19 cellular contexts compared by ENCODE assay signal in the genomic region with DNA sequence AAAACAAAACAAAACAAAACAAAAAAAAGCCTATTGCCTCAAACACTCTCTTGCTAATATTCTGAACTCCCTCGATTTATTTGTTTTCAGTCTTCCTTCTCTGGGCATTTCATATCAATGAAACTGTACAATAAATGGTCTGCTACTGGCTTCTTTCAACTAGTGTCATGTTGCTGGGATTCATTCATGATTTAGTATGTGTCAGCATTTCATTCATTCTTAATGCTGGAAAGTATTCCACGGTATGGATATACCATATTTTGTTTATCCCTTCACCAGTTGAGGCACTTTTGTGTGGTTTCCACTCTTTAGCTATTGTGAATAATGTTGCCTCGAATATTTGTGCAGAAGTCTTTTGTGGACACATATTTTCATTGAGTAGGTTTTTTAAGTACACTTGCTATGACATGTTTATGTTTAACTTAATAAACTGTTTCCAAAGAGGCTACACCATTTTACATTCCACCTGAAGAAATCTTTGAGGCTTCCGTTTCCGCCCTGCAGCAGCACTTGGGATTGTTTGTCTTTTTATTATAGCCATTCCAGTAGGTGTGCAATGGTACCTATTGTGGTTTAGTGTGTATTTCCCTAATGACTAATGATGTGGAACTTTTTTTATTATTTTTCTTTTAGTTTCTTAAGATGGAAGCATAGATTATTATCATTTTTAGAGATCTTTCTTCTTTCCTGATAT.
DNase-seq lines count a peak whose midpoint lies in the region; ATAC-seq, FAIRE-seq and TF ChIP-seq lines count a peak whose summit lies in the region.
"Had no signal": no experiment of that assay in that cellular context is flagged by ENCODE, and none has a peak within 500 bp of the region (broad histone marks: within the 10 kb centered on the region; RNA-seq: fewer than 3 reads in every experiment).

No MANE protein-coding gene starts in this region.

- no peak overlapping the region for H3K4me2 ChIP-seq in A549
- no peak overlapping the region for H3K4me2 ChIP-seq in IMR-90 (ENCODE audit: low read depth, low read length)
- H3K4me2 ChIP-seq: BLaER1 had no signal

- TF ChIP-seq RAD21 in A549 (conservative IDR thresholded peaks at IDR 0.05 in 1 of 2, IDR thresholded peaks at IDR 0.05 in 1 of 2) (no peak), IMR-90 (IDR thresholded peaks at IDR 0.05; ENCODE audit: low read length) (no peak)

- H3K9ac ChIP-seq in IMR-90 (ENCODE audit: low read depth, low read length): no peak overlapping the region
- H3K9ac ChIP-seq: BLaER1 had no signal

- no peak overlapping the region for H3K14ac ChIP-seq in IMR-90 (replicated peaks; ENCODE audit: low read depth, low read length)

- no peak overlapping the region for H4K5ac ChIP-seq in IMR-90 (ENCODE audit: low read depth, low read length)

- no peaks in the 10 kb centered on the region for H4K20me1 ChIP-seq in IMR-90 (ENCODE audit: insufficient read depth, low read length)
- H4K20me1 ChIP-seq: BLaER1 had no signal

- H3K79me1 ChIP-seq in IMR-90 (ENCODE audit: low read depth in 1 of 2, low read length in 2 of 2): no peaks in the 10 kb centered on the region

- no TSS peak for BruUV-seq in IMR-90 (replicated peaks; lab: Mats Ljungman, UMichigan)

- H2BK15ac ChIP-seq in IMR-90 (ENCODE audit: low read depth, low read length): no peak overlapping the region

- no peak overlapping the region for H4K8ac ChIP-seq in IMR-90 (ENCODE audit: low read depth in 2 of 2, low read length in 2 of 2)

- dilution Hi-C loops in IMR-90 (cut with HindIII; ENCODE audit: low sequenced_read_pairs, unreplicated experiment): no loop called here

- no peak overlapping the region for H3K56ac ChIP-seq in IMR-90 (ENCODE audit: extremely low read depth, insufficient read depth, low read length)

- no peak overlapping the region for H2BK120ac ChIP-seq in IMR-90 (ENCODE audit: low read depth, low read length)

- H3K9me3 ChIP-seq in A549: peaks cover 14% of the 10 kb centered on the region
- peaks cover 12% of the 10 kb centered on the region; the same call in 1 of the 2 replicates for H3K9me3 ChIP-seq in IMR-90 (ENCODE audit: control insufficient read depth, insufficient read depth, low read length)
- H3K9me3 ChIP-seq: BLaER1, Caco-2, HAP-1 had no signal

- TF ChIP-seq CTCF in A549 (IDR thresholded peaks at IDR 0.05): no peak
- no peak for TF ChIP-seq CTCF in IMR-90 (conservative IDR thresholded peaks at IDR 0.05; ENCODE audit: low read depth, low read length)
- no peak for TF ChIP-seq CTCF in bronchial epithelial cell (IDR thresholded peaks at IDR 0.05; ENCODE audit: insufficient read depth, low read length, severe bottlenecking)

- H3K4me3 ChIP-seq in A549 (no peak overlapping the region), IMR-90 (ENCODE audit: insufficient read depth, low read depth, low read length) (no peak overlapping the region), bronchial epithelial cell (ENCODE audit: low read depth, low read length) (no peak overlapping the region)
- H3K4me3 ChIP-seq: BLaER1, HAP-1 had no signal

- H3K4ac ChIP-seq in IMR-90 (ENCODE audit: low read depth, low read length): no peak overlapping the region

- TF ChIP-seq POLR2A in A549 (IDR thresholded peaks at IDR 0.05; ENCODE audit: low read length) (no peak), IMR-90 (IDR thresholded peaks at IDR 0.05; ENCODE audit: low read depth, low read length) (no peak)

- WGBS in A549 (ENCODE audit: missing lambda C conversion rate): 5% methylated on average over 5 of the region's 5 CpGs
- WGBS in IMR-90 (ENCODE audit: extremely low coverage in 2 of 2, insufficient read length in 1 of 2), 2 experiments: no CpG with 5 or more reads among the region's 5 CpGs

- H3K36me3 ChIP-seq in IMR-90 (ENCODE audit: control insufficient read depth, insufficient read depth, low read length) (no peaks in the 10 kb centered on the region), bronchial epithelial cell (ENCODE audit: control insufficient read depth, insufficient read depth, low read length) (no peaks in the 10 kb centered on the region)
- H3K36me3 ChIP-seq: BLaER1, HAP-1 had no signal

- intact Hi-C loops in IMR-90 (cut with micrococcal nuclease): no loop called here

- ATAC-seq in A549: no peak
- no peak for ATAC-seq in IMR-90 (ENCODE audit: low read depth)
- ATAC-seq: CD8-positive, alpha-beta T cell had no signal

- no peak for TF ChIP-seq EP300 in A549 (IDR thresholded peaks at IDR 0.05)

- H3K18ac ChIP-seq in IMR-90 (ENCODE audit: low read depth, low read length): no peak overlapping the region

- no peak overlapping the region for H2AK9ac ChIP-seq in IMR-90 (replicated peaks; ENCODE audit: low read depth, low read length, poor library complexity)

- H3K4me1 ChIP-seq in A549 (no peaks in the 10 kb centered on the region), IMR-90 (ENCODE audit: control insufficient read depth, insufficient read depth, low read length) (no peaks in the 10 kb centered on the region)
- H3K4me1 ChIP-seq: BLaER1, Caco-2, HAP-1 had no signal

- no peak for FAIRE-seq in A549 (lab: Jason Lieb, UNC)
- FAIRE-seq in bronchial epithelial cell (lab: Jason Lieb, UNC): no peak
- FAIRE-seq: G401.6, GM12892, H54 had no signal

- H3K27ac ChIP-seq in A549 (no peak overlapping the region), IMR-90 (ENCODE audit: insufficient read depth, low read length) (no peak overlapping the region), epithelial cell of prostate (peak overlapping the region; percentile 16)
- H3K27ac ChIP-seq: BLaER1, C4-2B had no signal

- no peak overlapping the region for H3K23ac ChIP-seq in IMR-90 (ENCODE audit: low read depth, low read length)

- H4K91ac ChIP-seq in IMR-90 (ENCODE audit: insufficient read depth, low read depth, low read length): no peak overlapping the region

- H2AFZ ChIP-seq in IMR-90 (replicated peaks; ENCODE audit: low read length, poor library complexity): no peak overlapping the region

- no peak for DNase-seq in A549 (ENCODE audit: low read depth in 1 of 2, low spot score in 1 of 2)
- no peak for DNase-seq in IMR-90
- peak; percentile 56 for DNase-seq in bronchial epithelial cell (ENCODE audit: low read depth)
- peak; percentile 58 for DNase-seq in epithelial cell of prostate (ENCODE audit: low read depth, low spot score)
- DNase-seq in HK-2 (ENCODE audit: unreplicated experiment): no peak
- no peak for DNase-seq in HuH-7.5 (ENCODE audit: low spot score)
- DNase-seq: Caco-2; CD4-positive, CD25-positive, alpha-beta regulatory T cell; CD8-positive, alpha-beta T cell; DMS153; DND-41; GOT3; HFFc6 had no signal

- in situ Hi-C loops in IMR-90 (cut with MboI; ENCODE audit: low sequenced_read_pairs): no loop called here

- H2BK20ac ChIP-seq in IMR-90 (ENCODE audit: low read depth, low read length): no peak overlapping the region

- H2AK5ac ChIP-seq in IMR-90 (ENCODE audit: low read depth, low read length): no peak overlapping the region

- no peak overlapping the region for H2BK5ac ChIP-seq in IMR-90 (ENCODE audit: low read depth, low read length, poor library complexity, severe bottlenecking)

- H3K9me1 ChIP-seq in IMR-90 (ENCODE audit: insufficient read depth, low read length): no peaks in the 10 kb centered on the region

- H3K27me3 ChIP-seq in IMR-90 (ENCODE audit: control insufficient read depth, insufficient read depth, low read length) (no peaks in the 10 kb centered on the region), bronchial epithelial cell (ENCODE audit: control insufficient read depth, insufficient read depth, low read length) (no peaks in the 10 kb centered on the region)
- H3K27me3 ChIP-seq: BLaER1 had no signal

- POLR2A ChIA-PET in A549 (lab: Yijun Ruan, JAX): no interaction called here
- POLR2A ChIA-PET in IMR-90 (lab: Charles Lee; ENCODE audit: unreplicated experiment): no interaction called here

- CTCF ChIA-PET in A549 (lab: Yijun Ruan, JAX) (no interaction called here), IMR-90 (lab: Yijun Ruan, JAX) (no interaction called here)

TF ChIP-seq in A549, 52 proteins besides CTCF, POLR2A, EP300 and RAD21:
- no peak for TF ChIP-seq ZNF302 (CRISPR knock-in tag; IDR thresholded peaks at IDR 0.05)
- peak; percentile 69 for TF ChIP-seq MAFK (IDR thresholded peaks at IDR 0.05; ENCODE audit: partially characterized antibody)

TF ChIP-seq in IMR-90, 13 proteins besides CTCF, POLR2A, EP300 and RAD21:
- TF ChIP-seq, protein P1, sequence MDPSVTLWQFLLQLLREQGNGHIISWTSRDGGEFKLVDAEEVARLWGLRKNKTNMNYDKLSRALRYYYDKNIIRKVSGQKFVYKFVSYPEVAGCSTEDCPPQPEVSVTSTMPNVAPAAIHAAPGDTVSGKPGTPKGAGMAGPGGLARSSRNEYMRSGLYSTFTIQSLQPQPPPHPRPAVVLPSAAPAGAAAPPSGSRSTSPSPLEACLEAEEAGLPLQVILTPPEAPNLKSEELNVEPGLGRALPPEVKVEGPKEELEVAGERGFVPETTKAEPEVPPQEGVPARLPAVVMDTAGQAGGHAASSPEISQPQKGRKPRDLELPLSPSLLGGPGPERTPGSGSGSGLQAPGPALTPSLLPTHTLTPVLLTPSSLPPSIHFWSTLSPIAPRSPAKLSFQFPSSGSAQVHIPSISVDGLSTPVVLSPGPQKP (IDR thresholded peaks at IDR 0.05; ENCODE audit: borderline replicate concordance, low read depth, low read length): no peak
- TF ChIP-seq MAFK (IDR thresholded peaks at IDR 0.05; ENCODE audit: low read depth, low read length): peak; percentile 61

Comparison
In these comparisons a context has a peak if more than half of its experiments do, and no peak if none do; other contexts are left out.
1. DNase-seq: peak in bronchial epithelial cell (single experiment) and epithelial cell of prostate (single experiment); none in A549 (0 of 2), IMR-90 (single experiment), HK-2 (single experiment) and HuH-7.5 (single experiment).